Comparison of ENCODE assay signal across 12 cellular contexts in the genomic region with DNA sequence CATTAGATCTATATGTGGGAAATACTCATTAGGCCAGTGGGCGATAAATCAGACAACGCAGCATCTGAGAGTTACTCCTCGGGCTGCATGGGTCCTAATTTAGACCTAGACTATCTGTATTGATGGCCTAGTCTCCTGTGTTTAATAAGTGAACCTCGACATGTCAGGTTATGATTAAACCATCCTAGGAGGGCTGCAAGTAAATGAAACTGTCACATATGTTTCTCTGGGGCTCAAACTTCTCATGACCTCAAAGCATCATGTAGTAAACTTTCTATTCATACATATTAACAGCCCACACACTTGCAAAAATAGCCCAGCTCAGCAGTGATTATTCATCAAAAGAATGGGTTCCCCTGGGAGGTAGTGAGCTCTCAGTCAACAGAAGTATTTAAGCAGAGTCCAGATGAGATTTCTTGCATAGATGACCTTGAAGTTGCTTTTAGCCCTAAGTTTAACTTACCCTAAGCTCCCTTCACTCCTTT.
DNase-seq lines count a peak whose midpoint lies in the region; ATAC-seq and TF ChIP-seq lines count a peak whose summit lies in the region.
"Had no signal": no experiment of that assay in that cellular context is flagged by ENCODE, and none has a peak within 500 bp of the region (broad histone marks: within the 10 kb centered on the region; RNA-seq: fewer than 3 reads in every experiment).

No MANE protein-coding gene starts in this region.

- ATAC-seq in GM19438 (IDR thresholded peaks at IDR 0.05; ENCODE audit: low read depth, unreplicated experiment) (peak; percentile 41), HG03095 (IDR thresholded peaks at IDR 0.05; ENCODE audit: unreplicated experiment) (peak; percentile 35), GM21515 (IDR thresholded peaks at IDR 0.05; ENCODE audit: unreplicated experiment) (no peak)
- ATAC-seq: activated T-helper 17 cell treated with anti-CD3 and anti-CD28 coated beads, Interleukin-2, amount 50 U/mL, for 72 hours; mucosa of descending colon had no signal

- DNase-seq in GM10248 (ENCODE audit: extremely low spot score) (peak; percentile 74), germinal center (ENCODE audit: low spot score) (peak; percentile 33), medulla oblongata (ENCODE audit: extremely low spot score) (no peak), NCI-H1048 (lab: John Stamatoyannopoulos, UW) (no peak)
- DNase-seq in stimulated activated CD4-positive, alpha-beta T cell treated with anti-CD3 and anti-CD28 coated beads, Interleukin-4, amount 100 ng/mL, for 4 hours = no peak
- DNase-seq: activated CD4-positive, alpha-beta T cell treated with anti-CD3 and anti-CD28 coated beads, Interleukin-2, amount 50 U/mL, for 4 hours; mucosa of descending colon; NCI-H1092 treated with DMSO at 0.1 percent for 48 hours had no signal

- no peak for TF ChIP-seq CTCF in GM10248 (IDR thresholded peaks at IDR 0.05; ENCODE audit: control extremely low read depth, extremely low read depth, low read depth, missing control alignments)

- CTCF ChIA-PET in GM10248 (lab: Yijun Ruan, JAX) = interaction anchor here (1.2 to 3.0 kb wide), 9 partner anchors 11 to 367 kb away, joined by 3 to 15 read pairs (median 5); no protein-coding TSS in a partner anchor

- POLR2A ChIA-PET in GM10248 (lab: Yijun Ruan, JAX) = interaction anchor here (1.7 kb wide), 1 partner anchor 51 kb away, joined by 4 read pairs; the partner anchor contains the start of gene RAB11A

Comparison
In these comparisons a context has a peak if more than half of its experiments do, and no peak if none do; other contexts are left out.
1. DNase-seq: peak in GM10248 (single experiment) and germinal center (single experiment); none in medulla oblongata (single experiment), stimulated activated CD4-positive, alpha-beta T cell treated with anti-CD3 and anti-CD28 coated beads, Interleukin-4, amount 100 ng/mL, for 4 hours (0 of 2) and NCI-H1048 (single experiment).